31 cellular contexts compared by ENCODE assay signal in the genomic region with DNA sequence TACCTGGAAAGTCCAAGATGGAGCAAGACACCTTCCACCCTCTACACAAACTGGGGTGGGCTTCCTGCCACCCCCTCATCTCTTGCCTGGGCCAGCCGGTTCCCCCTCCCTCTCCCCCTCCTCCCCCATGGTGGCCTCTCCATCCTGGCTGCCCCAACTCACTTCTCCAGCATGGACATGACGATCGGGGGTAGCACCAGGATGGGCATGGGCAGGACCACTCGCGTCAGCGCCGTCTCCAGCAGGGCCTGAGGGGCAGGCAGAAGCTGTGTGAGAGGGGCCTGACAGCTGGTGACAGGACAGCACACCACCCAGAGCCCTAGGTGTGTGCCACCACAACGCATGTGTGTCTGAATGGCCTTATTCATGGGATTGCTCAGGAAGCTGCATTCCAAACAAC. TPM values are rescaled to one million over a fixed set of nuclear protein-coding genes. Genes with fewer than 3 reads are reported as not detected.
"Had no signal": no experiment of that assay in that cellular context is flagged by ENCODE, and none has a peak within 500 bp of the region (broad histone marks: within the 10 kb centered on the region; RNA-seq: fewer than 3 reads in every experiment).

No MANE protein-coding gene starts in this region.

- H3K36me3 ChIP-seq: ovary, right atrium auricular region, uterus had no signal

- H3K4me3 ChIP-seq: heart left ventricle, lung, mucosa of descending colon, ovary, right atrium auricular region, right lobe of liver, smooth muscle cell, tibial nerve, uterus had no signal

- ATAC-seq: left lobe of liver; mucosa of descending colon; naive thymus-derived CD8-positive, alpha-beta T cell; right lobe of liver; stimulated activated memory B cell treated with anti-CD40 and anti-IgM and Interleukin-4, amounts not matched to agents 10 μg/mL and 1 μg/mL and 100 μg/mL, for 72 hours; stimulated activated naive CD8-positive, alpha-beta T cell treated with anti-CD3 and anti-CD28 coated beads, Interleukin-15, amount 100 ng/mL, for 72 hours had no signal

- DNase-seq: hypothalamus; immature natural killer cell; midbrain; naive thymus-derived CD8-positive, alpha-beta T cell; occipital lobe; ovary; right lobe of liver; stimulated activated CD4-positive, alpha-beta T cell treated with anti-CD3 and anti-CD28 coated beads, Interleukin-1b, Interleukin-23, amount 100 ng/mL, for 48 hours; stimulated activated CD4-positive, alpha-beta T cell treated with anti-CD3 and anti-CD28 coated beads, Interleukin-2, amount 100 ng/mL, for 48 hours; stimulated activated CD4-positive, alpha-beta T cell treated with anti-CD3 and anti-CD28 coated beads, Interleukin-4, amount 100 ng/mL, for 4 hours; stimulated activated CD8-positive, alpha-beta memory T cell treated with anti-CD3 and anti-CD28 coated beads, Interleukin-4, amount 100 ng/mL, for 48 hours; stimulated activated naive CD4-positive, alpha-beta T cell treated with Interleukin-2 at 50 U/mL for 16 hours; stimulated activated naive CD8-positive, alpha-beta T cell treated with anti-CD3 and anti-CD28 coated beads, Interleukin-15, amount 100 ng/mL, for 72 hours; substantia nigra; uterus had no signal

- H3K27ac ChIP-seq: heart left ventricle, neutrophil, ovary, right atrium auricular region, right lobe of liver, tibial nerve, uterus had no signal

- H3K4me2 ChIP-seq: smooth muscle cell had no signal

- FAIRE-seq: islet of Langerhans had no signal

- H3K27me3 ChIP-seq: heart left ventricle, neutrophil, ovary, right atrium auricular region, right lobe of liver, tibial nerve, uterus had no signal

- H3K9me3 ChIP-seq: heart left ventricle, mucosa of descending colon, neutrophil, ovary, right atrium auricular region, right lobe of liver, tibial nerve, uterus had no signal

- H3K4me1 ChIP-seq: heart left ventricle, right atrium auricular region, right lobe of liver, tibial nerve, uterus had no signal

RNA-seq across cellular contexts. Expression of a gene that starts 51.0 kb away (rescaled TPM):
- total RNA-seq: heart left ventricle; mesenteric fat pad; myocyte; naive thymus-derived CD8-positive, alpha-beta T cell; neural crest cell; pulmonary artery endothelial cell; skeletal muscle tissue; smooth muscle cell; tibial nerve; ureter had no signal
- polyA plus RNA-seq: heart left ventricle; immature natural killer cell; naive thymus-derived CD8-positive, alpha-beta T cell; smooth muscle cell had no signal
